Comparison of ENCODE assay signal across 1 cellular context in genomic region chr9:122912964-122913673, GRCh38.
A peak's percentile ranks its signal among the peaks of the same experiment; 100 is the strongest.
TF ChIP-seq lines count a peak whose summit lies in the region.

Gene ZBTB6 (minus strand): TSS chr9:122913323. CDS start chr9:122912072, 1,251 bp downstream.

TF ChIP-seq in HepG2, 621 proteins besides CTCF, POLR2A, EP300 and RAD21 (continued from another document and continues in another):
- no peak for TF ChIP-seq PAWR (CRISPR knock-in tag; IDR thresholded peaks at IDR 0.05; ENCODE audit: borderline replicate concordance)
- TF ChIP-seq ZNF414 (CRISPR knock-in tag; IDR thresholded peaks at IDR 0.05): no peak
- peak; percentile 20; the same call in 1 of the 2 replicates for TF ChIP-seq THAP8 (CRISPR knock-in tag; IDR thresholded peaks at IDR 0.05; ENCODE audit: borderline replicate concordance)
- TF ChIP-seq TEF (CRISPR knock-in tag; IDR thresholded peaks at IDR 0.05): no peak
- no peak for TF ChIP-seq HNRNPK (IDR thresholded peaks at IDR 0.05; ENCODE audit: low read depth, low read length, poor library complexity, severe bottlenecking)
- no peak for TF ChIP-seq ZNF407 (CRISPR knock-in tag; IDR thresholded peaks at IDR 0.05; ENCODE audit: not compliant biosample characterization)
- no peak for TF ChIP-seq RARG (CRISPR knock-in tag; IDR thresholded peaks at IDR 0.05; ENCODE audit: low read depth)
- TF ChIP-seq CBX2 (IDR thresholded peaks at IDR 0.05; ENCODE audit: low read depth, low read length): no peak
- TF ChIP-seq CBX2 (CRISPR knock-in tag; IDR thresholded peaks at IDR 0.05; ENCODE audit: low read depth): no peak
- peak; percentile 66; the same call in 1 of the 2 replicates for TF ChIP-seq EED (CRISPR knock-in tag; IDR thresholded peaks at IDR 0.05)
- TF ChIP-seq ZNF362 (CRISPR knock-in tag; IDR thresholded peaks at IDR 0.05; ENCODE audit: borderline replicate concordance): peak; percentile 26; the same call in 1 of the 2 replicates
- no peak for TF ChIP-seq PBX2 (CRISPR knock-in tag; IDR thresholded peaks at IDR 0.05)
- TF ChIP-seq PLRG1 (conservative IDR thresholded peaks at IDR 0.05): no peak
- no peak for TF ChIP-seq ZHX2 (IDR thresholded peaks at IDR 0.05; ENCODE audit: low read depth)
- TF ChIP-seq ZHX2 (CRISPR knock-in tag; IDR thresholded peaks at IDR 0.05; ENCODE audit: borderline replicate concordance): 0 out of 2 replicates have a peak, but pooled peaks have one; percentile 61
- TF ChIP-seq AHDC1 (CRISPR knock-in tag; IDR thresholded peaks at IDR 0.05; ENCODE audit: borderline replicate concordance): no peak
- peak; percentile 91 for TF ChIP-seq ASH2L (IDR thresholded peaks at IDR 0.05; ENCODE audit: insufficient read length, low read depth, low read length)
- TF ChIP-seq IRF1 (CRISPR knock-in tag; IDR thresholded peaks at IDR 0.05; ENCODE audit: low read depth): no peak
- no peak for TF ChIP-seq DBP (CRISPR knock-in tag; IDR thresholded peaks at IDR 0.05; ENCODE audit: not compliant biosample characterization)
- TF ChIP-seq KLF11 (CRISPR knock-in tag; IDR thresholded peaks at IDR 0.05): no peak
- TF ChIP-seq HMG20B (CRISPR knock-in tag; conservative IDR thresholded peaks at IDR 0.05): peak; percentile 29; the same call in 1 of the 2 replicates
